In the genomic region with DNA sequence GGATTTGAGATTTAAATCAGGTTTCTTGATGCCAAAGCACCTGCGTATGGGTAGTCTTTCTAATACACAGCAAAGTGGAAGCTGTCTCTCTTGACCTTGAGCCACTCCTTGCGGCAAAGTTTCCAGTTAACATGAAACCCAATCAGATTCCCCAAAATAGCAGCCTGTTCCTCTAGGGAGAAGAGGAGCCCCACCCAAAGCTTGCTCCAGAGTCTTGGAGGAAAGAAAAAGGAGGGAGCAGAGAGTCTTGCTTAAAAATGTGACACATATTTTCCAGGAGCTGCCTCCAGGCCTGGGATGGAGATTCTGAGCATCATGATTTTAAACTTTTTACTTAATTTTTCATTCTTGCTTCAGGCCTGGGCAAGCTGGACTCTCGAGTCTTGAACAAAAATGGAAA, we compare ENCODE assay signal across 16 cellular contexts.
DNase-seq lines count a peak whose midpoint lies in the region; ATAC-seq and TF ChIP-seq lines count a peak whose summit lies in the region.
"Had no signal": no experiment of that assay in that cellular context is flagged by ENCODE, and none has a peak within 500 bp of the region (broad histone marks: within the 10 kb centered on the region; RNA-seq: fewer than 3 reads in every experiment).

No MANE protein-coding gene starts in this region.

- no peaks in the 10 kb centered on the region for H3K79me1 ChIP-seq in H9 (ENCODE audit: insufficient read depth, low read depth, low read length, poor library complexity, severe bottlenecking)

- H3K79me2 ChIP-seq in H9 (ENCODE audit: insufficient read depth, low read length), result no peaks in the 10 kb centered on the region

- no peak overlapping the region for H4K5ac ChIP-seq in H9 (ENCODE audit: insufficient read length, low read depth, low read length)

- no peak overlapping the region for H2AFZ ChIP-seq in H9 (ENCODE audit: low read length)

- H2BK5ac ChIP-seq in H9 (ENCODE audit: insufficient read length, low read length), result no peak overlapping the region

- peak overlapping the region; percentile 51 to 62 for H3K27ac ChIP-seq in ascending aorta
- no peak overlapping the region for H3K27ac ChIP-seq in heart left ventricle
- no peak overlapping the region for H3K27ac ChIP-seq in H9 (ENCODE audit: insufficient read length, low read depth, low read length)

- no peak overlapping the region for H2BK12ac ChIP-seq in H9 (ENCODE audit: insufficient read length, low read depth, low read length)

- H2AK5ac ChIP-seq in H9 (ENCODE audit: insufficient read length, low read length), result no peak overlapping the region

- H3K14ac ChIP-seq in H9 (ENCODE audit: insufficient read depth, low read length), result no peak overlapping the region

- H2BK20ac ChIP-seq in H9 (ENCODE audit: low read depth, low read length, poor library complexity, severe bottlenecking), result no peak overlapping the region

- H2BK15ac ChIP-seq in H9 (ENCODE audit: low read depth, low read length), result no peak overlapping the region

- H3K9me3 ChIP-seq in ascending aorta (peaks cover 0 to 5% of the 10 kb centered on the region in 2 donors), heart left ventricle (peaks cover 0 to 5% (median 0%) of the 10 kb centered on the region in 12 donors), H9 (ENCODE audit: control insufficient read depth, low read depth, low read length) (no peaks in the 10 kb centered on the region)

- intact Hi-C loops in ascending aorta (cut with DNase I) (loop anchor here (5.0 kb wide), 1 partner anchor 184 kb away; no protein-coding TSS in a partner anchor), heart left ventricle (cut with DNase I) (loop anchor here in 1 of 10 donors (10.0 kb wide), 1 partner anchor 57 kb away; no protein-coding TSS in a partner anchor), sciatic nerve (cut with DNase I) (no loop called here)
- intact Hi-C loops in activated naive CD4-positive, alpha-beta T cell treated with anti-CD3 and anti-CD28 coated beads for 36 hours (cut with micrococcal nuclease), result no loop called here

- H3K4me1 Mint-ChIP-seq in activated naive CD4-positive, alpha-beta T cell treated with anti-CD3 and anti-CD28 coated beads for 36 hours (ENCODE audit: low read depth), result no peaks in the 10 kb centered on the region
- H3K4me1 Mint-ChIP-seq in H9, result peaks cover 7 to 11% of the 10 kb centered on the region in 2 experiments
- H3K4me1 Mint-ChIP-seq: CD14-positive monocyte had no signal

- H3K23me2 ChIP-seq in H9 (ENCODE audit: insufficient read length, low read depth, low read length, poor library complexity, severe bottlenecking), result no peaks in the 10 kb centered on the region

- no peak overlapping the region for H3T11ph ChIP-seq in H9 (ENCODE audit: low read length)

- peaks cover 8% of the 10 kb centered on the region for H3K27me3 Mint-ChIP-seq in activated naive CD4-positive, alpha-beta T cell treated with anti-CD3 and anti-CD28 coated beads for 36 hours (ENCODE audit: low read depth)
- no peaks in the 10 kb centered on the region; the same call in 1 of the 2 replicates for H3K27me3 Mint-ChIP-seq in H9 (ENCODE audit: low read depth)

- no peak for TF ChIP-seq POLR2A in heart left ventricle (IDR thresholded peaks at IDR 0.05)

- H3K56ac ChIP-seq in H9 (ENCODE audit: insufficient read length, low read depth, low read length), result no peak overlapping the region

- H4K20me1 ChIP-seq in H9 (ENCODE audit: control insufficient read depth, insufficient read depth, insufficient read length), result no peaks in the 10 kb centered on the region

- H3K4me2 ChIP-seq in H9 (ENCODE audit: insufficient read depth, insufficient read length, low read length), result no peak overlapping the region

- no peak overlapping the region for H3K9ac ChIP-seq in H9 (ENCODE audit: extremely low read depth, insufficient read length, low read length)

- DNase-seq in AG08395 (ENCODE audit: low spot score), result peak; percentile 31
- peak in 1 of 2 donors; percentile 86 for DNase-seq in ascending aorta (ENCODE audit: low spot score in 2 of 2)
- DNase-seq in heart left ventricle, result peak in 3 of 5 donors; percentile 8 to 27 (median 21)
- no peak for DNase-seq in sciatic nerve (ENCODE audit: low spot score)
- DNase-seq in activated naive CD4-positive, alpha-beta T cell treated with anti-CD3 and anti-CD28 coated beads for 36 hours, result no peak
- DNase-seq in H9, result no peak
- no peak for DNase-seq in left lobe of liver (ENCODE audit: low spot score)
- DNase-seq: COR-L47, MV-4-11, NCI-H1417 treated with DMSO at 0.1 percent for 48 hours, NCI-H2029, NCI-H2171 treated with DMSO at 0.1 percent for 48 hours, NCI-H510A treated with DMSO at 0.1 percent for 48 hours had no signal

- H3K36me3 ChIP-seq in ascending aorta (no peaks in the 10 kb centered on the region), heart left ventricle (no peaks in the 10 kb centered on the region)

- H3K27ac Mint-ChIP-seq in activated naive CD4-positive, alpha-beta T cell treated with anti-CD3 and anti-CD28 coated beads for 36 hours, result no peak overlapping the region
- no peak overlapping the region for H3K27ac Mint-ChIP-seq in H9
- H3K27ac Mint-ChIP-seq: CD14-positive monocyte had no signal

- no peak overlapping the region for H3K23ac ChIP-seq in H9 (ENCODE audit: insufficient read length, low read depth, low read length)

- no peaks in the 10 kb centered on the region for H3K9me3 Mint-ChIP-seq in activated naive CD4-positive, alpha-beta T cell treated with anti-CD3 and anti-CD28 coated beads for 36 hours
- peaks cover 0 to 4% of the 10 kb centered on the region in 2 experiments; a peak in 2 of 5 replicates for H3K9me3 Mint-ChIP-seq in H9

- no peaks in the 10 kb centered on the region for H3K27me3 ChIP-seq in ascending aorta
- H3K27me3 ChIP-seq in heart left ventricle, result no peaks in the 10 kb centered on the region
- no peaks in the 10 kb centered on the region for H3K27me3 ChIP-seq in H9 (ENCODE audit: insufficient read depth, low read length)

- H3K18ac ChIP-seq in H9 (ENCODE audit: insufficient read length, low read depth, low read length), result no peak overlapping the region

- H3K4me3 ChIP-seq in ascending aorta (no peak overlapping the region), heart left ventricle (no peak overlapping the region)
- H3K4me3 ChIP-seq: GM12878 had no signal

- no peak overlapping the region for H4K91ac ChIP-seq in H9 (ENCODE audit: insufficient read length, low read depth, low read length)

- no peak overlapping the region for H3K4me3 Mint-ChIP-seq in activated naive CD4-positive, alpha-beta T cell treated with anti-CD3 and anti-CD28 coated beads for 36 hours
- no peak overlapping the region for H3K4me3 Mint-ChIP-seq in H9
- H3K4me3 Mint-ChIP-seq: CD14-positive monocyte had no signal

- H4K8ac ChIP-seq in H9 (replicated peaks; ENCODE audit: insufficient read length, low read depth, low read length), result no peak overlapping the region

- no peaks in the 10 kb centered on the region for H3K36me3 Mint-ChIP-seq in activated naive CD4-positive, alpha-beta T cell treated with anti-CD3 and anti-CD28 coated beads for 36 hours (ENCODE audit: low read depth)
- no peaks in the 10 kb centered on the region for H3K36me3 Mint-ChIP-seq in H9 (ENCODE audit: insufficient read depth in 1 of 3, low read depth in 3 of 3)
- H3K36me3 Mint-ChIP-seq: CD14-positive monocyte had no signal

- H3K4me1 ChIP-seq in ascending aorta, result peaks cover 0 to 12% of the 10 kb centered on the region in 2 donors
- peaks cover 0 to 8% (median 0%) of the 10 kb centered on the region in 12 donors for H3K4me1 ChIP-seq in heart left ventricle
- no peaks in the 10 kb centered on the region for H3K4me1 ChIP-seq in H9 (ENCODE audit: insufficient read depth, low read length)

- no peak overlapping the region for H2BK120ac ChIP-seq in H9 (ENCODE audit: low read depth, low read length, poor library complexity, severe bottlenecking)

- WGBS in heart left ventricle, 4 donors, result 37 to 63% (median 51%) methylated on average over 3 of the region's 3 CpGs
- WGBS in H9 (ENCODE audit: extremely low coverage, insufficient read length, low lambda C conversion rate), result no CpG with 5 or more reads among the region's 3 CpGs

- TF ChIP-seq CTCF in ascending aorta (IDR thresholded peaks at IDR 0.05) (no peak), heart left ventricle (IDR thresholded peaks at IDR 0.05) (no peak), H9 (conservative IDR thresholded peaks at IDR 0.05) (no peak)

- CTCF ChIA-PET in activated naive CD4-positive, alpha-beta T cell treated with anti-CD3 and anti-CD28 coated beads for 36 hours (lab: Charles Lee), result no interaction called here

- peak; percentile 37 to 68 (median 54) for ATAC-seq in heart left ventricle
- peak; percentile 95 for ATAC-seq in sciatic nerve
- ATAC-seq in HG02884 (IDR thresholded peaks at IDR 0.05; ENCODE audit: unreplicated experiment), result no peak
- no peak for ATAC-seq in left lobe of liver
- ATAC-seq: GM12878 had no signal

- no peak overlapping the region for H3K4ac ChIP-seq in H9 (ENCODE audit: low read depth, low read length)

Comparison
In these comparisons a context has a peak if more than half of its experiments do, and no peak if none do; other contexts are left out.
1. DNase-seq: peak in AG08395 (single experiment) and heart left ventricle (3 of 5); none in sciatic nerve (single experiment), activated naive CD4-positive, alpha-beta T cell treated with anti-CD3 and anti-CD28 coated beads for 36 hours (single experiment), H9 (single experiment) and left lobe of liver (single experiment).
2. H3K27ac ChIP-seq: peak in ascending aorta (2 of 2); none in heart left ventricle (0 of 12) and H9 (single experiment).
3. ATAC-seq: peak in heart left ventricle (4 of 4) and sciatic nerve (single experiment); none in HG02884 (single experiment) and left lobe of liver (single experiment).